Comparison of ENCODE assay signal across 9 cellular contexts in genomic region chr2:60885683-60886082, GRCh38. TPM values are rescaled to one million over a fixed set of nuclear protein-coding genes. Genes with fewer than 3 reads are reported as not detected.
DNase-seq lines count a peak whose midpoint lies in the region; ATAC-seq and TF ChIP-seq lines count a peak whose summit lies in the region.
"Had no signal": no experiment of that assay in that cellular context is flagged by ENCODE, and none has a peak within 500 bp of the region (broad histone marks: within the 10 kb centered on the region; RNA-seq: fewer than 3 reads in every experiment).

No MANE protein-coding gene starts in this region.

- H3K4me2 ChIP-seq in IMR-90 (ENCODE audit: low read depth, low read length) (no peak overlapping the region), parathyroid adenoma (ENCODE audit: low read length) (peak overlapping the region; percentile 7)

- no peak overlapping the region for H2BK20ac ChIP-seq in IMR-90 (ENCODE audit: low read depth, low read length)

- H3K23ac ChIP-seq in IMR-90 (ENCODE audit: low read depth, low read length) = no peak overlapping the region

- H3K4me1 ChIP-seq in IMR-90 (ENCODE audit: control insufficient read depth, insufficient read depth, low read length) (no peaks in the 10 kb centered on the region), adipocyte (ENCODE audit: control insufficient read depth, insufficient read depth, low read length) (peaks cover 37% of the 10 kb centered on the region), parathyroid adenoma (peaks cover 4% of the 10 kb centered on the region), mucosa of descending colon (ENCODE audit: low read depth) (peaks cover 19% of the 10 kb centered on the region)

- H3K27ac Mint-ChIP-seq in Calu3 (ENCODE audit: unreplicated experiment) (peak overlapping the region; percentile 60), HFFc6 (no peak overlapping the region)

- in situ Hi-C loops in IMR-90 (cut with MboI; ENCODE audit: low sequenced_read_pairs) = no loop called here

- ATAC-seq in IMR-90 (ENCODE audit: low read depth) (no peak), mucosa of descending colon (no peak)

- H4K5ac ChIP-seq in IMR-90 (ENCODE audit: low read depth, low read length) = no peak overlapping the region

- H4K91ac ChIP-seq in IMR-90 (ENCODE audit: insufficient read depth, low read depth, low read length) = no peak overlapping the region

- H2AK5ac ChIP-seq in IMR-90 (ENCODE audit: low read depth, low read length) = no peak overlapping the region

- CTCF ChIA-PET in Calu3 (lab: Charles Lee) (interaction anchor here (0.6 to 1.4 kb wide), 2 partner anchors 68 to 113 kb away, joined by 3 to 5 read pairs; no protein-coding TSS in a partner anchor), IMR-90 (lab: Yijun Ruan, JAX) (no interaction called here)

- no peak overlapping the region for H3K18ac ChIP-seq in IMR-90 (ENCODE audit: low read depth, low read length)

- H2BK15ac ChIP-seq in IMR-90 (ENCODE audit: low read depth, low read length) = no peak overlapping the region

- H3K9me3 ChIP-seq in IMR-90 (ENCODE audit: control insufficient read depth, insufficient read depth, low read length) (no peaks in the 10 kb centered on the region), adipocyte (ENCODE audit: control insufficient read depth, low read length) (no peaks in the 10 kb centered on the region), parathyroid adenoma (ENCODE audit: control insufficient read depth, low read length) (no peaks in the 10 kb centered on the region), mucosa of descending colon (no peaks in the 10 kb centered on the region)

- no peak overlapping the region for H4K8ac ChIP-seq in IMR-90 (ENCODE audit: low read depth in 2 of 2, low read length in 2 of 2)

- H3K79me1 ChIP-seq in IMR-90 (ENCODE audit: low read depth in 1 of 2, low read length in 2 of 2) = peaks cover 2 to 12% of the 10 kb centered on the region in 2 experiments; a peak in 3 of 4 replicates

- H3K4me3 Mint-ChIP-seq in Calu3 (ENCODE audit: low read depth, unreplicated experiment) (peak overlapping the region; percentile 91), HFFc6 (no peak overlapping the region)

- H2AK9ac ChIP-seq in IMR-90 (replicated peaks; ENCODE audit: low read depth, low read length, poor library complexity) = no peak overlapping the region

- no TSS peak for BruUV-seq in Calu3 (replicated peaks; lab: Mats Ljungman, UMichigan)
- BruUV-seq in IMR-90 (replicated peaks; lab: Mats Ljungman, UMichigan) = no TSS peak

- no peak overlapping the region for H3K4me3 ChIP-seq in IMR-90 (ENCODE audit: insufficient read depth, low read depth, low read length)
- H3K4me3 ChIP-seq in adipocyte (ENCODE audit: low read length) = no peak overlapping the region
- H3K4me3 ChIP-seq in parathyroid adenoma (ENCODE audit: low read depth, low read length) = no peak overlapping the region
- no peak overlapping the region for H3K4me3 ChIP-seq in mucosa of descending colon

- H3K27ac ChIP-seq in IMR-90 (ENCODE audit: insufficient read depth, low read length) (no peak overlapping the region), parathyroid adenoma (no peak overlapping the region)

- peaks cover 31% of the 10 kb centered on the region for H3K36me3 Mint-ChIP-seq in Calu3 (ENCODE audit: insufficient read depth, unreplicated experiment)
- peaks cover 5% of the 10 kb centered on the region; the same call in 1 of the 2 replicates for H3K36me3 Mint-ChIP-seq in HFFc6 (ENCODE audit: low read depth)

- H3K4me1 Mint-ChIP-seq in Calu3 (ENCODE audit: low read depth, unreplicated experiment) (peaks cover 18% of the 10 kb centered on the region), HFFc6 (ENCODE audit: low read depth) (peaks cover 46% of the 10 kb centered on the region)

- TF ChIP-seq CTCF in Calu3 (IDR thresholded peaks at IDR 0.05; ENCODE audit: unreplicated experiment) (no peak), IMR-90 (conservative IDR thresholded peaks at IDR 0.05; ENCODE audit: low read depth, low read length) (no peak), parathyroid adenoma (IDR thresholded peaks at IDR 0.05) (no peak), HFFc6 (IDR thresholded peaks at IDR 0.05) (no peak), mucosa of descending colon (IDR thresholded peaks at IDR 0.05) (no peak)

- H3K27me3 ChIP-seq in IMR-90 (ENCODE audit: control insufficient read depth, insufficient read depth, low read length) (no peaks in the 10 kb centered on the region), adipocyte (replicated peaks; ENCODE audit: control insufficient read depth, insufficient read depth, low read length) (no peaks in the 10 kb centered on the region), parathyroid adenoma (ENCODE audit: control insufficient read depth, insufficient read depth, low read length) (no peaks in the 10 kb centered on the region)

- H3K36me3 ChIP-seq in IMR-90 (ENCODE audit: control insufficient read depth, insufficient read depth, low read length) = no peaks in the 10 kb centered on the region
- H3K36me3 ChIP-seq in adipocyte (ENCODE audit: control insufficient read depth, insufficient read depth, low read length, severe bottlenecking) = no peaks in the 10 kb centered on the region
- H3K36me3 ChIP-seq in parathyroid adenoma (ENCODE audit: control insufficient read depth, insufficient read depth, low read length) = no peaks in the 10 kb centered on the region
- no peaks in the 10 kb centered on the region for H3K36me3 ChIP-seq in mucosa of descending colon (ENCODE audit: low read depth)

- H4K20me1 ChIP-seq in IMR-90 (ENCODE audit: insufficient read depth, low read length) = no peaks in the 10 kb centered on the region

- no peak overlapping the region for H3K9ac ChIP-seq in IMR-90 (ENCODE audit: low read depth, low read length)
- no peak overlapping the region for H3K9ac ChIP-seq in adipocyte (ENCODE audit: low read length)
- no peak overlapping the region for H3K9ac ChIP-seq in parathyroid adenoma

- H3K79me2 ChIP-seq in parathyroid adenoma = peaks cover 9% of the 10 kb centered on the region

- H3K4ac ChIP-seq in IMR-90 (ENCODE audit: low read depth, low read length) = no peak overlapping the region

- TF ChIP-seq RAD21 in IMR-90 (IDR thresholded peaks at IDR 0.05; ENCODE audit: low read length) = no peak

- dilution Hi-C loops in IMR-90 (cut with HindIII; ENCODE audit: low sequenced_read_pairs, unreplicated experiment) = no loop called here

- H3K27me3 Mint-ChIP-seq in Calu3 (ENCODE audit: unreplicated experiment) = no peaks in the 10 kb centered on the region
- no peaks in the 10 kb centered on the region; the same call in 1 of the 2 replicates for H3K27me3 Mint-ChIP-seq in HFFc6 (ENCODE audit: insufficient read depth)

- no peaks in the 10 kb centered on the region for H3K9me1 ChIP-seq in IMR-90 (ENCODE audit: insufficient read depth, low read length)

- H2BK120ac ChIP-seq in IMR-90 (ENCODE audit: low read depth, low read length) = no peak overlapping the region

- no CpG with 5 or more reads among the region's 2 CpGs for WGBS in IMR-90 (ENCODE audit: extremely low coverage in 2 of 2, insufficient read length in 1 of 2), 2 experiments

- no peak overlapping the region for H3K14ac ChIP-seq in IMR-90 (replicated peaks; ENCODE audit: low read depth, low read length)

- H3K56ac ChIP-seq in IMR-90 (ENCODE audit: extremely low read depth, insufficient read depth, low read length) = no peak overlapping the region

- TF ChIP-seq POLR2A in IMR-90 (IDR thresholded peaks at IDR 0.05; ENCODE audit: low read depth, low read length) = no peak

- DNase-seq in Calu3 (no peak), IMR-90 (no peak), adipocyte (ENCODE audit: low read depth) (peak; percentile 23), HFFc6 (no peak), mucosa of descending colon (no peak), DMS53 (lab: John Stamatoyannopoulos, UW) (no peak)
- DNase-seq: GF-D8, MM.1S had no signal

- H3K9me3 Mint-ChIP-seq in Calu3 (ENCODE audit: low read depth, unreplicated experiment) (no peaks in the 10 kb centered on the region), HFFc6 (no peaks in the 10 kb centered on the region)

- POLR2A ChIA-PET in IMR-90 (lab: Charles Lee; ENCODE audit: unreplicated experiment) = no interaction called here

- H2AFZ ChIP-seq in IMR-90 (replicated peaks; ENCODE audit: low read length, poor library complexity) (no peak overlapping the region), parathyroid adenoma (no peak overlapping the region)

- intact Hi-C loops in Calu3 (cut with micrococcal nuclease; ENCODE audit: unreplicated experiment) = no loop called here
- intact Hi-C loops in IMR-90 (cut with micrococcal nuclease) = loop anchor here (10.0 kb wide), 1 partner anchor 181 kb away; no protein-coding TSS in a partner anchor
- intact Hi-C loops in mucosa of descending colon (cut with DNase I, micrococcal nuclease) = no loop called here

- no peak overlapping the region for H2BK5ac ChIP-seq in IMR-90 (ENCODE audit: low read depth, low read length, poor library complexity, severe bottlenecking)

TF ChIP-seq in IMR-90, 13 proteins besides CTCF, POLR2A, EP300 and RAD21 (continues in another document):
- TF ChIP-seq CHD1 (IDR thresholded peaks at IDR 0.05; ENCODE audit: low read depth, low read length) (no peak), RFX5 (IDR thresholded peaks at IDR 0.05; ENCODE audit: low read depth, low read length) (no peak), MXI1 (IDR thresholded peaks at IDR 0.05; ENCODE audit: borderline replicate concordance, low read depth, low read length) (no peak)
- TF ChIP-seq, protein P1, sequence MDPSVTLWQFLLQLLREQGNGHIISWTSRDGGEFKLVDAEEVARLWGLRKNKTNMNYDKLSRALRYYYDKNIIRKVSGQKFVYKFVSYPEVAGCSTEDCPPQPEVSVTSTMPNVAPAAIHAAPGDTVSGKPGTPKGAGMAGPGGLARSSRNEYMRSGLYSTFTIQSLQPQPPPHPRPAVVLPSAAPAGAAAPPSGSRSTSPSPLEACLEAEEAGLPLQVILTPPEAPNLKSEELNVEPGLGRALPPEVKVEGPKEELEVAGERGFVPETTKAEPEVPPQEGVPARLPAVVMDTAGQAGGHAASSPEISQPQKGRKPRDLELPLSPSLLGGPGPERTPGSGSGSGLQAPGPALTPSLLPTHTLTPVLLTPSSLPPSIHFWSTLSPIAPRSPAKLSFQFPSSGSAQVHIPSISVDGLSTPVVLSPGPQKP (IDR thresholded peaks at IDR 0.05; ENCODE audit: borderline replicate concordance, low read depth, low read length) = no peak

RNA-seq across cellular contexts. Expression of gene REL, which starts 4.3 kb away (rescaled TPM):
- total RNA-seq in Calu3 (2022) (20.3 and 23.4 TPM in 2 replicates), IMR-90 (2012; rRNA removed) (4.3 and 5.3 TPM in 2 replicates), mucosa of descending colon (10 to 100 TPM; 17.4 to 20.5 (median 18.1) TPM)
- 1.2 and 1.3 TPM in 2 replicates for polyA plus RNA-seq in IMR-90 (2012; rRNA removed)
- polyA plus RNA-seq in IMR-90 (2012; cell fraction: cytosol; rRNA removed) = 0.12 and 0.21 TPM in 2 replicates
- polyA plus RNA-seq in IMR-90 (2012; cell fraction: nucleus; rRNA removed; ENCODE audit: low replicate concordance) = 0.38 and 3.6 TPM in 2 replicates
- 1 to 10 TPM; 2.5 to 3.9 (median 3.3) TPM for total RNA-seq in HFFc6 (2021; fragmentation: NEBNext Ultra II Directional; extraction: Animal tissue kit (Norgen Biotek cat#: 25700))
